In genomic region chr3:194640829-194641228, GRCh38 we compare ENCODE assay signal across 9 cellular contexts. TPM values are rescaled to one million over a fixed set of nuclear protein-coding genes. Genes with fewer than 3 reads are reported as not detected.
A peak's percentile ranks its signal among the peaks of the same experiment; 100 is the strongest.
DNase-seq lines count a peak whose midpoint lies in the region; ATAC-seq and TF ChIP-seq lines count a peak whose summit lies in the region.
"Had no signal": no experiment of that assay in that cellular context is flagged by ENCODE, and none has a peak within 500 bp of the region (broad histone marks: within the 10 kb centered on the region; RNA-seq: fewer than 3 reads in every experiment).

No MANE protein-coding gene starts in this region.

- no peak for TF ChIP-seq POLR2A in right lobe of liver (IDR thresholded peaks at IDR 0.05)

- no peaks in the 10 kb centered on the region for H4K20me1 ChIP-seq in KMS-11 (ENCODE audit: insufficient read depth)

- H3K79me2 ChIP-seq in KMS-11 (ENCODE audit: insufficient read depth, low read depth): no peaks in the 10 kb centered on the region

- H3K4me1 ChIP-seq in KMS-11 (ENCODE audit: low read depth, poor library complexity, severe bottlenecking): no peaks in the 10 kb centered on the region
- no peaks in the 10 kb centered on the region for H3K4me1 ChIP-seq in right lobe of liver

- intact Hi-C loops in right lobe of liver (cut with DNase I): no loop called here

- no peak overlapping the region for H3K27ac ChIP-seq in KMS-11
- H3K27ac ChIP-seq in right lobe of liver: peak overlapping the region in 1 of 3 donors; percentile 50

- H2AFZ ChIP-seq in KMS-11 (ENCODE audit: low read depth): no peak overlapping the region

- H3K36me3 ChIP-seq in KMS-11 (ENCODE audit: insufficient read depth) (peaks cover 3% of the 10 kb centered on the region; the same call in 1 of the 2 replicates), right lobe of liver (peaks cover 0 to 43% (median 6%) of the 10 kb centered on the region in 4 donors)

- CTCF ChIA-PET in AG04449 (lab: Yijun Ruan, JAX): interaction anchor here (0.9 to 3.8 kb wide), 7 partner anchors 16 to 307 kb away, joined by 3 to 15 read pairs (median 3); partner anchors contain the start of gene LSG1

- H3K4me3 ChIP-seq in AG04449 (ENCODE audit: low read depth, low read length) (no peak overlapping the region), KMS-11 (IDR thresholded peaks at IDR 0.05; ENCODE audit: insufficient read depth, low read depth, low read length) (no peak overlapping the region), right lobe of liver (no peak overlapping the region)
- H3K4me3 ChIP-seq: skin epidermis had no signal

- H3K27me3 ChIP-seq in KMS-11 (ENCODE audit: insufficient read depth, low read depth) (no peaks in the 10 kb centered on the region), right lobe of liver (no peaks in the 10 kb centered on the region)

- no peaks in the 10 kb centered on the region for H3K9me3 ChIP-seq in right lobe of liver

- H3K4me2 ChIP-seq in KMS-11: no peak overlapping the region

- ATAC-seq in right lobe of liver: peak in 3 of 4 donors; percentile 12 to 25 (median 13)
- ATAC-seq in GM21390 (IDR thresholded peaks at IDR 0.05; ENCODE audit: unreplicated experiment): no peak
- no peak for ATAC-seq in GM18870 (IDR thresholded peaks at IDR 0.05; ENCODE audit: unreplicated experiment)

- 74% methylated on average over 6 of the region's 7 CpGs for WGBS in right lobe of liver (ENCODE audit: insufficient coverage, low coverage, low lambda C conversion rate, missing lambda C conversion rate)

- H3K9ac ChIP-seq in KMS-11: no peak overlapping the region

- peak; percentile 21 for TF ChIP-seq CTCF in AG04449 (IDR thresholded peaks at IDR 0.05; ENCODE audit: insufficient read depth, low read length, missing control alignments)
- TF ChIP-seq CTCF in KMS-11 (conservative IDR thresholded peaks at IDR 0.05; ENCODE audit: low read depth, low read length): peak; percentile 54
- peak in 1 of 4 donors; percentile 15 for TF ChIP-seq CTCF in right lobe of liver (IDR thresholded peaks at IDR 0.05)

- POLR2A ChIA-PET in AG04449 (lab: Yijun Ruan, JAX): interaction anchor here (0.6 kb wide), 1 partner anchor 14 kb away, joined by 3 read pairs; no protein-coding TSS in a partner anchor

- no peak for DNase-seq in AG04449 (ENCODE audit: low read depth, low spot score)
- DNase-seq in activated T-cell treated with anti-CD3 and anti-CD28 coated beads, Interleukin-2, amount 50 U/mL, for 48 hours: peak; percentile 58 to 59
- no peak for DNase-seq in right lobe of liver
- DNase-seq in amygdala (lab: John Stamatoyannopoulos, UW): no peak
- DNase-seq in dedifferentiated amniotic fluid mesenchymal stem cell (ENCODE audit: extremely low spot score): no peak

RNA-seq across cellular contexts. Expression of gene TMEM44, which starts 7.6 kb away (rescaled TPM):
- 1 to 10 TPM; 2.2 to 6.8 (median 4.2) TPM for total RNA-seq in right lobe of liver

RNA-seq across cellular contexts. Expression of gene LSG1, which starts 31.2 kb away (rescaled TPM):
- 10 to 100 TPM; 13.7 to 23.2 (median 18.0) TPM for total RNA-seq in right lobe of liver

RNA-seq across cellular contexts. Expression of gene FAM43A, which starts 44.9 kb away (rescaled TPM):
- 1 to 10 TPM; 1.0 to 8.4 (median 5.3) TPM for total RNA-seq in right lobe of liver

Comparison
In these comparisons a context has a peak if more than half of its experiments do, and no peak if none do; other contexts are left out.
1. DNase-seq: peak in activated T-cell treated with anti-CD3 and anti-CD28 coated beads, Interleukin-2, amount 50 U/mL, for 48 hours (2 of 2); none in AG04449 (single experiment), right lobe of liver (0 of 3), amygdala (0 of 56) and dedifferentiated amniotic fluid mesenchymal stem cell (single experiment).
2. ATAC-seq: peak in right lobe of liver (3 of 4); none in GM21390 (single experiment) and GM18870 (single experiment).